Comparison of ENCODE assay signal across 1 cellular context in the genomic region with DNA sequence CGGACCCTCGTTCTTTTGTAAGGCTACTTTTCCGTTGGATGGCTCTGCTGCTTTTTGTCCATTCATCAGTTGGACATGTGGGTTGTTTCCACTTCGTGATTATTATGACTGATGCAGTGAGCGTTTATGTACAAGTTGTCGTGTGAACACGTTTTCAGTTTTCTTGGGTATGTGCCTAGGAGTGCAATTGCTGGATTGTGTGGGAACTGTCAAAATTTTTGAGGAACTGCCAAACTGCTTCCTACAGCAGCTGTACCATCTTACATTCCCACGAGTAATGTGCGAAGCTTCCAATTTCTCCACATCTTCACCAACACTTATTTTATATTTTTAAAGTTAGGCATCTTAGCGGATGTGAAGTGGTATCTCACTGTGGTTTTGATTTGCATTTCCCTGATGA.
TF ChIP-seq lines count a peak whose summit lies in the region.

No MANE protein-coding gene starts in this region.

TF ChIP-seq in SK-N-SH, 30 proteins besides CTCF, POLR2A, EP300 and RAD21:
- TF ChIP-seq, protein P1, sequence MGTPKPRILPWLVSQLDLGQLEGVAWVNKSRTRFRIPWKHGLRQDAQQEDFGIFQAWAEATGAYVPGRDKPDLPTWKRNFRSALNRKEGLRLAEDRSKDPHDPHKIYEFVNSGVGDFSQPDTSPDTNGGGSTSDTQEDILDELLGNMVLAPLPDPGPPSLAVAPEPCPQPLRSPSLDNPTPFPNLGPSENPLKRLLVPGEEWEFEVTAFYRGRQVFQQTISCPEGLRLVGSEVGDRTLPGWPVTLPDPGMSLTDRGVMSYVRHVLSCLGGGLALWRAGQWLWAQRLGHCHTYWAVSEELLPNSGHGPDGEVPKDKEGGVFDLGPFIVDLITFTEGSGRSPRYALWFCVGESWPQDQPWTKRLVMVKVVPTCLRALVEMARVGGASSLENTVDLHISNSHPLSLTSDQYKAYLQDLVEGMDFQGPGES (IDR thresholded peaks at IDR 0.05; ENCODE audit: low read depth, low read length): no peak
- TF ChIP-seq NRF1 (IDR thresholded peaks at IDR 0.05; ENCODE audit: low read depth, low read length): no peak
